In the genomic region with DNA sequence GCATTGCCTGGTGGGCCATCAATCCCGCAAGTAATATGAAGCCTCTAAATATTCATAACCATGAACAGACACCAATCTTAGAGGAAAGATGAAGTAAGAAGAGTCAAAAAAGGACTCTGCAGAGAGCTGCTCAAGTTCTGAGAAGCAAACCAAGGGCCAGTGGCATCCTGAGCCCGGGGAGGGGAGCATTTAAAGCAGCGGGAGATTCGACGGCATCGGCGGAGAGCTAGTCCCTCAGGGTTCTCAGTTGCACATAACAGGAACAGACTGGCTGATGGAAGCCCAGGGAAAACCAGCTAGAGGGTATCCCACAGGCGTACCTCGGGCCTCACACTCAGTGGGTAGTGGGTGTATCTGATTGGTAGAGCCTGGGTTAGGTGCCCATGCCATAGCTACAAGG, we compare ENCODE assay signal across 30 cellular contexts. TPM values are rescaled to one million over a fixed set of nuclear protein-coding genes. Genes with fewer than 3 reads are reported as not detected.
"Had no signal": no experiment of that assay in that cellular context is flagged by ENCODE, and none has a peak within 500 bp of the region (broad histone marks: within the 10 kb centered on the region; RNA-seq: fewer than 3 reads in every experiment).

No MANE protein-coding gene starts in this region.

- H3K4me3 ChIP-seq: adrenal gland, body of pancreas, esophagus muscularis mucosa, gastrocnemius medialis had no signal

- H3K9me3 ChIP-seq: adrenal gland, body of pancreas, gastrocnemius medialis had no signal

- H3K27ac Mint-ChIP-seq: activated CD4-positive, alpha-beta memory T cell treated with anti-CD3 and anti-CD28 coated beads for 36 hours; activated CD4-positive, alpha-beta T cell treated with anti-CD3 and anti-CD28 coated beads for 36 hours; activated CD4-positive, alpha-beta T cell treated with anti-CD3 and anti-CD28 coated beads, Interleukin-2, amount 10 ng/mL, durations not matched to agents 24 days and 14 days; activated naive CD8-positive, alpha-beta T cell treated with anti-CD3 and anti-CD28 coated beads for 36 hours; activated naive CD8-positive, alpha-beta T cell treated with anti-CD3 and anti-CD28 coated beads, Interleukin-2, amount 50 U/mL, for 24 hours; activated T-cell treated with anti-CD3 and anti-CD28 coated beads, Interleukin-2, amount 50 U/mL, for 24 hours; activated T-cell treated with anti-CD3 and anti-CD28 coated beads, Interleukin-2, amount 50 U/mL, for 72 hours; effector memory CD8-positive, alpha-beta T cell had no signal

- H3K27me3 Mint-ChIP-seq: activated CD4-positive, alpha-beta memory T cell treated with anti-CD3 and anti-CD28 coated beads for 36 hours; activated CD4-positive, alpha-beta T cell treated with anti-CD3 and anti-CD28 coated beads for 36 hours; activated naive CD8-positive, alpha-beta T cell treated with anti-CD3 and anti-CD28 coated beads for 36 hours; activated naive CD8-positive, alpha-beta T cell treated with anti-CD3 and anti-CD28 coated beads, Interleukin-2, amount 50 U/mL, for 24 hours; effector memory CD8-positive, alpha-beta T cell had no signal

- H3K4me3 Mint-ChIP-seq: activated CD4-positive, alpha-beta memory T cell treated with anti-CD3 and anti-CD28 coated beads for 36 hours; activated CD4-positive, alpha-beta T cell treated with anti-CD3 and anti-CD28 coated beads for 36 hours; activated CD4-positive, alpha-beta T cell treated with anti-CD3 and anti-CD28 coated beads, Interleukin-2, amount 10 ng/mL, durations not matched to agents 24 days and 14 days; activated naive CD8-positive, alpha-beta T cell treated with anti-CD3 and anti-CD28 coated beads for 36 hours; activated naive CD8-positive, alpha-beta T cell treated with anti-CD3 and anti-CD28 coated beads, Interleukin-2, amount 50 U/mL, for 24 hours; activated T-cell treated with anti-CD3 and anti-CD28 coated beads, Interleukin-2, amount 50 U/mL, for 24 hours; activated T-cell treated with anti-CD3 and anti-CD28 coated beads, Interleukin-2, amount 50 U/mL, for 72 hours; effector memory CD8-positive, alpha-beta T cell had no signal

- H3K36me3 Mint-ChIP-seq: activated CD4-positive, alpha-beta memory T cell treated with anti-CD3 and anti-CD28 coated beads for 36 hours; activated naive CD8-positive, alpha-beta T cell treated with anti-CD3 and anti-CD28 coated beads for 36 hours had no signal

- H3K4me1 Mint-ChIP-seq: activated CD4-positive, alpha-beta T cell treated with anti-CD3 and anti-CD28 coated beads for 36 hours had no signal

- H3K9me3 Mint-ChIP-seq: activated CD4-positive, alpha-beta memory T cell treated with anti-CD3 and anti-CD28 coated beads for 36 hours; activated CD4-positive, alpha-beta T cell treated with anti-CD3 and anti-CD28 coated beads, Interleukin-2, amount 10 ng/mL, durations not matched to agents 24 days and 14 days; activated naive CD8-positive, alpha-beta T cell treated with anti-CD3 and anti-CD28 coated beads for 36 hours; activated naive CD8-positive, alpha-beta T cell treated with anti-CD3 and anti-CD28 coated beads, Interleukin-2, amount 50 U/mL, for 24 hours; activated T-cell treated with anti-CD3 and anti-CD28 coated beads, Interleukin-2, amount 50 U/mL, for 72 hours; effector memory CD8-positive, alpha-beta T cell had no signal

- H3K27me3 ChIP-seq: adrenal gland, body of pancreas, esophagus muscularis mucosa, foreskin keratinocyte, gastrocnemius medialis had no signal

- H3K27ac ChIP-seq: adrenal gland, body of pancreas, esophagus muscularis mucosa, foreskin keratinocyte, gastrocnemius medialis had no signal

- H3K4me1 ChIP-seq: adrenal gland, body of pancreas, foreskin keratinocyte, gastrocnemius medialis had no signal

- H3K36me3 ChIP-seq: adrenal gland, esophagus muscularis mucosa, gastrocnemius medialis had no signal

- ATAC-seq: activated CD4-positive, alpha-beta T cell treated with anti-CD3 and anti-CD28 coated beads for 36 hours; activated naive CD8-positive, alpha-beta T cell treated with anti-CD3 and anti-CD28 coated beads, Interleukin-2, amount 50 U/mL, for 24 hours; activated T-cell treated with anti-CD3 and anti-CD28 coated beads, Interleukin-2, amount 50 U/mL, for 72 hours; body of pancreas; effector memory CD8-positive, alpha-beta T cell; foreskin keratinocyte; gastrocnemius medialis had no signal

- DNase-seq: activated CD4-positive, alpha-beta memory T cell treated with anti-CD3 and anti-CD28 coated beads for 36 hours; activated CD4-positive, alpha-beta T cell treated with anti-CD3 and anti-CD28 coated beads for 36 hours; activated CD4-positive, alpha-beta T cell treated with anti-CD3 and anti-CD28 coated beads, Interleukin-2, amount 10 ng/mL, durations not matched to agents 24 days and 14 days; activated CD4-positive, CD25-positive, alpha-beta regulatory T cell; activated CD4-positive, CD25-positive, alpha-beta regulatory T cell treated with anti-CD3 and anti-CD28 coated beads, Interleukin-2, amount 50 U/mL, for 72 hours; activated CD8-positive, alpha-beta memory T cell treated with anti-CD3 and anti-CD28 coated beads, Interleukin-2, amount 50 U/mL, for 48 hours; activated gamma-delta T cell; activated naive CD4-positive, alpha-beta T cell; activated naive CD4-positive, alpha-beta T cell treated with anti-CD3 and anti-CD28 coated beads, Interleukin-2, amount 50 U/mL, for 16 hours; activated naive CD8-positive, alpha-beta T cell treated with anti-CD3 and anti-CD28 coated beads for 36 hours; activated naive CD8-positive, alpha-beta T cell treated with anti-CD3 and anti-CD28 coated beads, Interleukin-2, amount 50 U/mL, for 24 hours; activated T-cell treated with anti-CD3 and anti-CD28 coated beads for 4 hours; activated T-cell treated with anti-CD3 and anti-CD28 coated beads, Interleukin-2, amount 50 U/mL, for 24 hours; activated T-cell treated with anti-CD3 and anti-CD28 coated beads, Interleukin-2, amount 50 U/mL, for 72 hours; adrenal gland; body of pancreas; central memory CD4-positive, alpha-beta T cell; cortex of kidney; dermis blood vessel endothelial cell; effector CD4-positive, alpha-beta T cell; effector memory CD8-positive, alpha-beta T cell; erythroblast; foreskin keratinocyte; gastrocnemius medialis; glutamatergic neuron; T-helper 2 cell had no signal

RNA-seq across cellular contexts. Expression of gene PNMA6E, which starts 4.9 kb away (rescaled TPM):
- total RNA-seq: activated CD4-positive, alpha-beta memory T cell treated with anti-CD3 and anti-CD28 coated beads for 36 hours; activated CD4-positive, alpha-beta T cell treated with anti-CD3 and anti-CD28 coated beads for 36 hours; activated CD4-positive, alpha-beta T cell treated with anti-CD3 and anti-CD28 coated beads, Interleukin-2, amount 10 ng/mL, durations not matched to agents 24 days and 14 days; activated naive CD8-positive, alpha-beta T cell treated with anti-CD3 and anti-CD28 coated beads for 36 hours; activated T-cell treated with anti-CD3 and anti-CD28 coated beads, Interleukin-2, amount 50 U/mL, for 72 hours; aorta; body of pancreas; cerebellum; dermis blood vessel endothelial cell; esophagus muscularis mucosa; foreskin keratinocyte; gastrocnemius medialis; T-helper 1 cell treated with Interleukin-12 subunit alpha and Interleukin-12 subunit beta and Interleukin-4 antibody, amounts not matched to agents 30 ng/mL and 1 ng/mL, for 36 hours had no signal
